In genomic region chr2:169572821-169573159, GRCh38 we compare ENCODE assay signal across 8 cellular contexts. TPM values are rescaled to one million over a fixed set of nuclear protein-coding genes. Genes with fewer than 3 reads are reported as not detected.
A peak's percentile ranks its signal among the peaks of the same experiment; 100 is the strongest.
DNase-seq lines count a peak whose midpoint lies in the region; ATAC-seq, FAIRE-seq and TF ChIP-seq lines count a peak whose summit lies in the region.

No MANE protein-coding gene starts in this region.

- CTCF ChIA-PET in T-cell (lab: Charles Lee): interaction anchor here (0.8 to 1.9 kb wide), 9 partner anchors 8 to 252 kb away, joined by 3 to 10 read pairs (median 3); partner anchors contain the start of genes METTL5 (in 1 of the 2) and PPIG (in 1 of the 2)

- H3K4me1 Mint-ChIP-seq in T-cell: peaks cover 20 to 27% (median 23%) of the 10 kb centered on the region in 3 donors

- DNase-seq in GM12864 (ENCODE audit: low read depth) (no peak), T-cell (no peak), foreskin fibroblast (no peak), gastrocnemius medialis (no peak), iPS-NIHi7 (ENCODE audit: extremely low spot score) (no peak), RCC 7860 (ENCODE audit: low spot score) (no peak), kidney tubule cell (ENCODE audit: low spot score) (no peak)
- DNase-seq in activated CD4-positive, alpha-beta T cell treated with anti-CD3 and anti-CD28 coated beads, Interleukin-2, amount 50 U/mL, for 1 hour: no peak

- no peak for ATAC-seq in T-cell (replicated peaks in 1 of 4)
- ATAC-seq in gastrocnemius medialis: no peak

- no peak for FAIRE-seq in RCC 7860 (lab: Jason Lieb, UNC)

- no peaks in the 10 kb centered on the region for H3K27me3 ChIP-seq in gastrocnemius medialis

- in situ Hi-C loops in gastrocnemius medialis (cut with MboI; ENCODE audit: low sequenced_read_pairs in 4 of 4): no loop called here

- H3K27ac ChIP-seq in gastrocnemius medialis: peak overlapping the region; percentile 79 to 82 (median 80)

- TF ChIP-seq CTCF in GM12864 (IDR thresholded peaks at IDR 0.05; ENCODE audit: low read depth, low read length, missing control alignments) (no peak), foreskin fibroblast (IDR thresholded peaks at IDR 0.05; ENCODE audit: low read depth, low read length) (no peak), gastrocnemius medialis (IDR thresholded peaks at IDR 0.05 in 4 of 5, conservative IDR thresholded peaks at IDR 0.05 in 1 of 5) (no peak)

- no peaks in the 10 kb centered on the region for H3K27me3 Mint-ChIP-seq in T-cell

- H3K27ac Mint-ChIP-seq in T-cell: no peak overlapping the region

- peaks cover 7% of the 10 kb centered on the region for H3K36me3 Mint-ChIP-seq in T-cell

- H3K9me3 ChIP-seq in gastrocnemius medialis: no peaks in the 10 kb centered on the region

- no peak for TF ChIP-seq POLR2A in gastrocnemius medialis (IDR thresholded peaks at IDR 0.05)

- H3K4me3 ChIP-seq in GM12864 (ENCODE audit: low read depth, low read length) (peak overlapping the region; percentile 60), foreskin fibroblast (ENCODE audit: low read depth in 1 of 2, low read length in 2 of 2) (peak overlapping the region; percentile 89 to 96), gastrocnemius medialis (peak overlapping the region; percentile 63 to 88 (median 79))

- peak overlapping the region; percentile 95 to 99 (median 98) for H3K4me3 Mint-ChIP-seq in T-cell

- no peaks in the 10 kb centered on the region for H3K36me3 ChIP-seq in gastrocnemius medialis

- intact Hi-C loops in gastrocnemius medialis (cut with DNase I; ENCODE audit: low total_unique reads): loop anchor here (1.0 to 5.0 kb wide), 2 partner anchors 12 to 95 kb away; partner anchors contain the start of genes BBS5 and PPIG

- peaks cover 18 to 20% of the 10 kb centered on the region in 2 donors for H3K4me1 ChIP-seq in gastrocnemius medialis

- POLR2A ChIA-PET in T-cell (lab: Charles Lee): interaction anchor here (0.6 to 3.6 kb wide), 8 partner anchors 11 to 1861 kb away, joined by 3 to 34 read pairs (median 7); partner anchors contain the start of genes PPIG (in 2 of the 2) and METTL8 (in 1 of the 2)

- H3K9me3 Mint-ChIP-seq in T-cell: no peaks in the 10 kb centered on the region

RNA-seq across cellular contexts. Expression of gene FASTKD1, which starts 0.9 kb away (rescaled TPM):
- total RNA-seq in T-cell (10 to 100 TPM; 17.6 to 26.8 (median 25.2) TPM), gastrocnemius medialis (10 to 100 TPM in 3 of 4 donors, 1 to 10 TPM in 1; 9.7 to 27.4 (median 12.9) TPM)

RNA-seq across cellular contexts. Expression of gene PPIG, which starts 11.4 kb away (rescaled TPM):
- total RNA-seq in T-cell (10 to 100 TPM; 63.6 to 78.2 (median 71.3) TPM), gastrocnemius medialis (10 to 100 TPM; 27.7 to 40.5 (median 29.3) TPM)
